ENCODE assay signal across 8 cellular contexts in genomic region chr6:90586675-90587638, GRCh38. TPM values are rescaled to one million over a fixed set of nuclear protein-coding genes. Genes with fewer than 3 reads are reported as not detected.
A peak's percentile ranks its signal among the peaks of the same experiment; 100 is the strongest.
DNase-seq lines count a peak whose midpoint lies in the region; ATAC-seq, FAIRE-seq and TF ChIP-seq lines count a peak whose summit lies in the region.

MAP3K7 (minus strand) TSS chr6:90587072; CDS start chr6:90586883, 189 bp downstream.

- TF ChIP-seq CTCF in AG04449 (IDR thresholded peaks at IDR 0.05; ENCODE audit: insufficient read depth, low read length, missing control alignments) = no peak
- no peak for TF ChIP-seq CTCF in WI38 (IDR thresholded peaks at IDR 0.05; ENCODE audit: low read depth, low read length)
- TF ChIP-seq CTCF in bronchial epithelial cell (IDR thresholded peaks at IDR 0.05; ENCODE audit: insufficient read depth, low read length, severe bottlenecking) = no peak
- no peak for TF ChIP-seq CTCF in smooth muscle cell (IDR thresholded peaks at IDR 0.05; ENCODE audit: borderline replicate concordance, insufficient read depth, poor library complexity, severe bottlenecking)

- H4K20me1 ChIP-seq in smooth muscle cell (ENCODE audit: low read depth) = peaks cover 40% of the 10 kb centered on the region

- peak within 1 kb of the TSS; percentile 90 for H3K4me3 ChIP-seq in AG04449 (ENCODE audit: low read depth, low read length)
- peak within 1 kb of the TSS; percentile 98 for H3K4me3 ChIP-seq in WI38 (ENCODE audit: low read depth, low read length)
- H3K4me3 ChIP-seq in bronchial epithelial cell (ENCODE audit: low read depth, low read length) = peak within 1 kb of the TSS; percentile 94
- H3K4me3 ChIP-seq in smooth muscle cell = peak within 1 kb of the TSS; percentile 95

- H3K27ac ChIP-seq in smooth muscle cell (ENCODE audit: low read depth) = peak within 1 kb of the TSS; percentile 95

- WGBS in smooth muscle cell (ENCODE audit: low lambda C conversion rate) = under 1% methylated on average over 70 of the region's 70 CpGs

- no peaks in the 10 kb centered on the region for H3K36me3 ChIP-seq in bronchial epithelial cell (ENCODE audit: control insufficient read depth, insufficient read depth, low read length)
- H3K36me3 ChIP-seq in smooth muscle cell (ENCODE audit: low read depth) = no peaks in the 10 kb centered on the region

- ATAC-seq in GM18907 (IDR thresholded peaks at IDR 0.05; ENCODE audit: unreplicated experiment) (peak; percentile 92), HG03159 (IDR thresholded peaks at IDR 0.05; ENCODE audit: unreplicated experiment) (peak; percentile 90)

- POLR2A ChIA-PET in AG04449 (lab: Yijun Ruan, JAX) = interaction anchor here (0.6 kb wide), 1 partner anchor 32 kb away, joined by 3 read pairs; no protein-coding TSS in a partner anchor

- CTCF ChIA-PET in AG04449 (lab: Yijun Ruan, JAX) = interaction anchor here (0.8 kb wide), 1 partner anchor 20 kb away, joined by 3 read pairs; no protein-coding TSS in a partner anchor

- FAIRE-seq in bronchial epithelial cell (lab: Jason Lieb, UNC) = no peak

- DNase-seq in AG04449 (ENCODE audit: low read depth, low spot score) (peak; percentile 84), NCI-H2227 treated with DMSO at 0.1 percent for 48 hours (lab: John Stamatoyannopoulos, UW) (peak; percentile 90), bronchial epithelial cell (ENCODE audit: low read depth) (peak; percentile 95), iPS-NIHi7 (ENCODE audit: extremely low spot score) (peak; percentile 86), smooth muscle cell (lab: John Stamatoyannopoulos, UW; ENCODE audit: unreplicated experiment) (peak; percentile 71)

- peaks cover 47% of the 10 kb centered on the region for H3K79me2 ChIP-seq in smooth muscle cell (ENCODE audit: low read depth)

- no peaks in the 10 kb centered on the region for H3F3A ChIP-seq in smooth muscle cell (ENCODE audit: low read depth)

- peak within 1 kb of the TSS; percentile 95 for H2AFZ ChIP-seq in smooth muscle cell (ENCODE audit: low read depth)

- H3K27me3 ChIP-seq in bronchial epithelial cell (ENCODE audit: control insufficient read depth, insufficient read depth, low read length) = no peaks in the 10 kb centered on the region
- peaks cover 2% of the 10 kb centered on the region for H3K27me3 ChIP-seq in smooth muscle cell (ENCODE audit: low read depth)

- H3K4me2 ChIP-seq in smooth muscle cell = peak within 1 kb of the TSS; percentile 98

- H3K9ac ChIP-seq in smooth muscle cell (ENCODE audit: low read depth) = peak within 1 kb of the TSS; percentile 97

- no peaks in the 10 kb centered on the region for H3K9me3 ChIP-seq in smooth muscle cell (replicated peaks; ENCODE audit: low read depth)

- peaks cover 24% of the 10 kb centered on the region for H3K4me1 ChIP-seq in smooth muscle cell (ENCODE audit: low read depth)

RNA-seq across cellular contexts. Expression of gene MAP3K7, which starts in this region (rescaled TPM):
- total RNA-seq in bronchial epithelial cell = 25.3 and 27.6 TPM in 2 replicates
- 40.4 and 48.3 TPM in 2 replicates for total RNA-seq in smooth muscle cell
- 20.3 and 22.0 TPM in 2 replicates for polyA plus RNA-seq in smooth muscle cell

Comparison
In these comparisons a context has a peak if more than half of its experiments do, and no peak if none do; other contexts are left out.
1. Peak in every context shown above with its lines: DNase-seq, ATAC-seq, H3K4me3 ChIP-seq and H3K27ac ChIP-seq.